In the genomic region with DNA sequence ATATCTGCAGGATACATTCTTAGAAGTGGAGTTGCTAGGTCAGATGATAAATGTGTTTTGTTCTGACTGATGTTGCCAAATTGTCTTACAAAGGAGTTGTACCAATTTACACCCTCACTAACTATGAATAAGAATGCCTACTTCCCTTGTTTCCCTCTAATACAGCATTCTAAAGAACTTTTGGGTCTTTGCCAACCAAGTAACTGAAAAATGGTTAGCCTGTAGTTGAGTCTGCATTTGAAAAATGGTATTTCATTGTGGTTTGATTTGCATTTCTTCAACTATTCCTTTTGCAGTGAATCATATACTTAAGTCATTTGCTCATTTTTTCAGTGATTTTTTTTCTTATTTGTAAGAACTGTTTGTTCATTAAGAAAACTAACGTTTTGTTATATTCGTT, we compare ENCODE assay signal across 22 cellular contexts. TPM values are rescaled to one million over a fixed set of nuclear protein-coding genes. Genes with fewer than 3 reads are reported as not detected.
DNase-seq lines count a peak whose midpoint lies in the region; ATAC-seq and TF ChIP-seq lines count a peak whose summit lies in the region.
"Had no signal": no experiment of that assay in that cellular context is flagged by ENCODE, and none has a peak within 500 bp of the region (broad histone marks: within the 10 kb centered on the region; RNA-seq: fewer than 3 reads in every experiment).

No MANE protein-coding gene starts in this region.

- peaks cover 4% of the 10 kb centered on the region for H3K27me3 Mint-ChIP-seq in activated CD4-positive, alpha-beta T cell treated with anti-CD3 and anti-CD28 coated beads, Interleukin-2, amount 10 ng/mL, durations not matched to agents 24 days and 14 days
- H3K27me3 Mint-ChIP-seq: activated T-helper 17 cell treated with anti-CD3 and anti-CD28 coated beads, Interleukin-2, amount 50 U/mL, for 72 hours; stimulated activated memory B cell treated with anti-CD40 and anti-IgM and Interleukin-4, amounts not matched to agents 10 μg/mL and 1 μg/mL and 100 μg/mL, for 72 hours had no signal

- ATAC-seq in foreskin keratinocyte: no peak
- no peak for ATAC-seq in GM18502 (IDR thresholded peaks at IDR 0.05; ENCODE audit: poor library complexity, unreplicated experiment)
- ATAC-seq: activated T-helper 17 cell treated with anti-CD3 and anti-CD28 coated beads, Interleukin-2, amount 50 U/mL, for 72 hours; esophagus mucosa; Panc1; stimulated activated memory B cell treated with anti-CD40 and anti-IgM and Interleukin-4, amounts not matched to agents 10 μg/mL and 1 μg/mL and 100 μg/mL, for 72 hours had no signal

- CTCF ChIA-PET in AG04450 (lab: Charles Lee): no interaction called here

- POLR2A ChIA-PET in AG04450 (lab: Yijun Ruan, JAX): no interaction called here

- DNase-seq in AG04450 (ENCODE audit: low read depth, low spot score): peak; percentile 21
- DNase-seq in HS-27A (ENCODE audit: low read depth): peak; percentile 17
- peak; percentile 6 for DNase-seq in amniotic stem cell (lab: John Stamatoyannopoulos, UW)
- DNase-seq in foreskin keratinocyte: peak; percentile 14 to 34
- no peak for DNase-seq in ovary
- no peak for DNase-seq in NCI-H345 (lab: John Stamatoyannopoulos, UW)
- no peak for DNase-seq in activated CD4-positive, alpha-beta T cell treated with anti-CD3 and anti-CD28 coated beads, Interleukin-2, amount 10 ng/mL, durations not matched to agents 24 days and 14 days
- DNase-seq: aorta, Caco-2, NCI-H1694 treated with DMSO at 0.1 percent for 48 hours, NCI-H510A, posterior cingulate gyrus, spleen, upper lobe of left lung, WERI-Rb-1 had no signal

- no peak overlapping the region for H3K4me3 Mint-ChIP-seq in activated CD4-positive, alpha-beta T cell treated with anti-CD3 and anti-CD28 coated beads, Interleukin-2, amount 10 ng/mL, durations not matched to agents 24 days and 14 days
- H3K4me3 Mint-ChIP-seq: activated T-helper 17 cell treated with anti-CD3 and anti-CD28 coated beads, Interleukin-2, amount 50 U/mL, for 72 hours; stimulated activated memory B cell treated with anti-CD40 and anti-IgM and Interleukin-4, amounts not matched to agents 10 μg/mL and 1 μg/mL and 100 μg/mL, for 72 hours had no signal

- intact Hi-C loops in ovary (cut with DNase I): no loop called here
- intact Hi-C loops in activated CD4-positive, alpha-beta T cell treated with anti-CD3 and anti-CD28 coated beads, Interleukin-2, amount 10 ng/mL, durations not matched to agents 24 days and 14 days (cut with micrococcal nuclease): no loop called here

- H3K9me3 Mint-ChIP-seq in activated CD4-positive, alpha-beta T cell treated with anti-CD3 and anti-CD28 coated beads, Interleukin-2, amount 10 ng/mL, durations not matched to agents 24 days and 14 days: no peaks in the 10 kb centered on the region
- H3K9me3 Mint-ChIP-seq: activated T-helper 17 cell treated with anti-CD3 and anti-CD28 coated beads, Interleukin-2, amount 50 U/mL, for 72 hours; stimulated activated memory B cell treated with anti-CD40 and anti-IgM and Interleukin-4, amounts not matched to agents 10 μg/mL and 1 μg/mL and 100 μg/mL, for 72 hours had no signal

- H3K4me1 ChIP-seq in foreskin keratinocyte: no peaks in the 10 kb centered on the region
- H3K4me1 ChIP-seq in ovary (ENCODE audit: insufficient read depth): peaks cover 2% of the 10 kb centered on the region
- H3K4me1 ChIP-seq: Caco-2 had no signal

- WGBS in ovary, 3 donors: 82 to 90% (median 89%) methylated on average over 2 of the region's 2 CpGs

- H3K4me1 Mint-ChIP-seq in activated CD4-positive, alpha-beta T cell treated with anti-CD3 and anti-CD28 coated beads, Interleukin-2, amount 10 ng/mL, durations not matched to agents 24 days and 14 days: no peaks in the 10 kb centered on the region
- H3K4me1 Mint-ChIP-seq: activated T-helper 17 cell treated with anti-CD3 and anti-CD28 coated beads, Interleukin-2, amount 50 U/mL, for 72 hours; stimulated activated memory B cell treated with anti-CD40 and anti-IgM and Interleukin-4, amounts not matched to agents 10 μg/mL and 1 μg/mL and 100 μg/mL, for 72 hours had no signal

- no peaks in the 10 kb centered on the region for H3K36me3 Mint-ChIP-seq in activated CD4-positive, alpha-beta T cell treated with anti-CD3 and anti-CD28 coated beads, Interleukin-2, amount 10 ng/mL, durations not matched to agents 24 days and 14 days (ENCODE audit: low read depth)
- H3K36me3 Mint-ChIP-seq: stimulated activated memory B cell treated with anti-CD40 and anti-IgM and Interleukin-4, amounts not matched to agents 10 μg/mL and 1 μg/mL and 100 μg/mL, for 72 hours had no signal

- H3K27me3 ChIP-seq in AG04450 (ENCODE audit: control insufficient read depth, insufficient read depth, low read length) (no peaks in the 10 kb centered on the region), foreskin keratinocyte (no peaks in the 10 kb centered on the region), ovary (no peaks in the 10 kb centered on the region)
- H3K27me3 ChIP-seq: spleen, upper lobe of left lung had no signal

- H3K27ac Mint-ChIP-seq in activated CD4-positive, alpha-beta T cell treated with anti-CD3 and anti-CD28 coated beads, Interleukin-2, amount 10 ng/mL, durations not matched to agents 24 days and 14 days: no peak overlapping the region
- H3K27ac Mint-ChIP-seq: activated T-helper 17 cell treated with anti-CD3 and anti-CD28 coated beads, Interleukin-2, amount 50 U/mL, for 72 hours; stimulated activated memory B cell treated with anti-CD40 and anti-IgM and Interleukin-4, amounts not matched to agents 10 μg/mL and 1 μg/mL and 100 μg/mL, for 72 hours had no signal

- no peak for TF ChIP-seq EP300 in ovary (IDR thresholded peaks at IDR 0.05)

- H3K27ac ChIP-seq in AG04450 (ENCODE audit: low read depth, low read length) (no peak overlapping the region), foreskin keratinocyte (no peak overlapping the region), ovary (no peak overlapping the region)
- H3K27ac ChIP-seq: KMS-11, spleen, upper lobe of left lung, WERI-Rb-1 had no signal

- TF ChIP-seq CTCF in AG04450 (IDR thresholded peaks at IDR 0.05; ENCODE audit: low read depth, low read length) (no peak), foreskin keratinocyte (conservative IDR thresholded peaks at IDR 0.05) (no peak), ovary (IDR thresholded peaks at IDR 0.05) (no peak)

- no peaks in the 10 kb centered on the region for H3K36me3 ChIP-seq in ovary
- H3K36me3 ChIP-seq: spleen, upper lobe of left lung, WERI-Rb-1 had no signal

- no peaks in the 10 kb centered on the region for H3K9me3 ChIP-seq in AG04450 (ENCODE audit: control insufficient read depth, insufficient read depth, low read length)
- H3K9me3 ChIP-seq in ovary: no peaks in the 10 kb centered on the region
- H3K9me3 ChIP-seq: Caco-2, spleen, upper lobe of left lung had no signal

- H3K4me3 ChIP-seq in AG04450 (ENCODE audit: low read depth, low read length): no peak overlapping the region
- H3K4me3 ChIP-seq in ovary: no peak overlapping the region
- H3K4me3 ChIP-seq: spleen, upper lobe of left lung had no signal

- TF ChIP-seq POLR2A in ovary (IDR thresholded peaks at IDR 0.05): no peak

RNA-seq across cellular contexts. Expression of gene TMEM26, which starts 48.4 kb away (rescaled TPM):
- polyA plus RNA-seq in AG04450 (2011; rRNA removed) (2.3 TPM in 2 replicates), foreskin keratinocyte (not detected in 2 replicates), ovary (1 to 10 TPM in 1 of 2 donors, under 1 TPM in 1; 0.35 to 2.6 TPM)
- polyA minus RNA-seq in AG04450 (2011; rRNA and poly(A)+ RNA removed): 2.1 and 3.0 TPM in 2 replicates
- total RNA-seq in foreskin keratinocyte (not detected in 2 replicates), ovary (1 to 10 TPM in 4 of 7 donors, under 1 TPM in 3; 0.12 to 2.9 (median 1.1) TPM)
- total RNA-seq in activated CD4-positive, alpha-beta T cell treated with anti-CD3 and anti-CD28 coated beads, Interleukin-2, amount 10 ng/mL, durations not matched to agents 24 days and 14 days: not detected in 2 replicates
- total RNA-seq: activated T-helper 17 cell treated with anti-CD3 and anti-CD28 coated beads, Interleukin-2, amount 50 U/mL, for 72 hours; Caco-2; dermis microvascular lymphatic vessel endothelial cell had no signal

Comparison
In these comparisons a context has a peak if more than half of its experiments do, and no peak if none do; other contexts are left out.
1. DNase-seq: peak in AG04450 (single experiment), HS-27A (single experiment), amniotic stem cell (single experiment) and foreskin keratinocyte (2 of 2); none in ovary (0 of 5), NCI-H345 (single experiment) and activated CD4-positive, alpha-beta T cell treated with anti-CD3 and anti-CD28 coated beads, Interleukin-2, amount 10 ng/mL, durations not matched to agents 24 days and 14 days (single experiment).